13 cellular contexts compared by ENCODE assay signal in the genomic region with DNA sequence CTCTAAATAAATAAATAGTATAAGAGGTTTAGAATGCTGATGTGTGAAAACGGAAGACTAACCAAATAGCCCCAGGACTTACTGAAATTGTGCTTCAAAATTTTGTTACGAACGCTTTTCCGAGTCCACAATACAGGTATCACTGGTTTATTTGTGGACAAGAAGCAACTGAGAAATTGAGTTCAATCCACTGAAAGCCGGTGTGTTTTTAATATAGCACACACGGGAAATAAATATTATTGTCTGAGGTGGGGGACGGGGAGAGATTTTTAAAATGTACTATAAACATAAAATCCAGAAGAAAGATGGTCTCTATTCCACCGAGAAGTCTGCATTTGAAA. TPM values are rescaled to one million over a fixed set of nuclear protein-coding genes. Genes with fewer than 3 reads are reported as not detected.
A peak's percentile ranks its signal among the peaks of the same experiment; 100 is the strongest.
DNase-seq lines count a peak whose midpoint lies in the region; ATAC-seq, FAIRE-seq and TF ChIP-seq lines count a peak whose summit lies in the region.
"Had no signal": no experiment of that assay in that cellular context is flagged by ENCODE, and none has a peak within 500 bp of the region (broad histone marks: within the 10 kb centered on the region; RNA-seq: fewer than 3 reads in every experiment).

No MANE protein-coding gene starts in this region.

- no peak overlapping the region for H3K27ac Mint-ChIP-seq in naive B cell

- TF ChIP-seq CTCF in left ventricle myocardium inferior (IDR thresholded peaks at IDR 0.05; ENCODE audit: borderline replicate concordance) (no peak), H1 (IDR thresholded peaks at IDR 0.05; ENCODE audit: control extremely low read depth in 1 of 3, insufficient read depth in 1 of 3, low read depth in 1 of 3, low read length in 3 of 3) (no peak), vagina (IDR thresholded peaks at IDR 0.05) (no peak), MM.1S (IDR thresholded peaks at IDR 0.05; ENCODE audit: low read length) (no peak)

- H3K9me3 Mint-ChIP-seq in naive B cell, result peaks cover 0 to 4% (median 0%) of the 10 kb centered on the region in 7 donors
- H3K9me3 Mint-ChIP-seq: central memory CD8-positive, alpha-beta T cell had no signal

- H3K4me3 ChIP-seq in left ventricle myocardium inferior, result peak overlapping the region; percentile 74
- peak overlapping the region; percentile 35 to 64 (median 54) for H3K4me3 ChIP-seq in H1 (ENCODE audit: extremely low read depth in 1 of 4, insufficient read depth in 2 of 4, low read depth in 3 of 4, low read length in 4 of 4)
- peak overlapping the region; percentile 38 to 52 for H3K4me3 ChIP-seq in vagina
- no peak overlapping the region for H3K4me3 ChIP-seq in MM.1S (ENCODE audit: low read length)

- H3K4ac ChIP-seq in H1 (replicated peaks; ENCODE audit: insufficient read length, low read depth, low read length), result no peak overlapping the region

- no peak overlapping the region for H2BK5ac ChIP-seq in H1 (ENCODE audit: low read depth, low read length)

- H3K36me3 ChIP-seq in left ventricle myocardium inferior (no peaks in the 10 kb centered on the region), H1 (ENCODE audit: control insufficient read depth in 2 of 4, insufficient read depth in 4 of 4, low read length in 3 of 4) (no peaks in the 10 kb centered on the region), vagina (no peaks in the 10 kb centered on the region), MM.1S (replicated peaks; ENCODE audit: insufficient read depth, low read length) (no peaks in the 10 kb centered on the region)

- no peak overlapping the region for H3K18ac ChIP-seq in H1 (ENCODE audit: extremely low read depth, low read length)

- H2BK15ac ChIP-seq in H1 (ENCODE audit: low read length), result no peak overlapping the region

- TF ChIP-seq RAD21 in H1 (IDR thresholded peaks at IDR 0.05 in 1 of 2, conservative IDR thresholded peaks at IDR 0.05 in 1 of 2; ENCODE audit: low read depth in 2 of 2, low read length in 2 of 2), result no peak

- CTCF ChIA-PET in H1 (lab: Charles Lee; ENCODE audit: partially characterized antibody), result interaction anchor here (0.9 to 4.2 kb wide), 5 partner anchors 9 to 288 kb away, joined by 3 to 20 read pairs (median 4); no protein-coding TSS in a partner anchor

- H3K9ac ChIP-seq in H1 (replicated peaks in 1 of 4; ENCODE audit: extremely low read depth in 1 of 4, low read depth in 3 of 4, low read length in 3 of 4), result no peak overlapping the region
- no peak overlapping the region for H3K9ac ChIP-seq in MM.1S (ENCODE audit: low read length)

- H2BK120ac ChIP-seq in H1 (replicated peaks; ENCODE audit: low read depth, low read length), result peak overlapping the region; percentile 18

- H3K4me1 Mint-ChIP-seq in naive B cell, result peaks cover 4 to 14% (median 5%) of the 10 kb centered on the region in 3 donors
- H3K4me1 Mint-ChIP-seq: central memory CD8-positive, alpha-beta T cell had no signal

- H3K56ac ChIP-seq in H1 (replicated peaks; ENCODE audit: insufficient read length, low read depth, low read length), result no peak overlapping the region

- no peaks in the 10 kb centered on the region for H3K79me1 ChIP-seq in H1 (ENCODE audit: low read depth, low read length)

- DNase-seq in left ventricle myocardium inferior (no peak), left cardiac atrium (no peak), H1 (ENCODE audit: low read depth in 1 of 2, low spot score in 2 of 2) (no peak), naive B cell (no peak), vagina (ENCODE audit: extremely low spot score in 2 of 2) (no peak), superior temporal gyrus (ENCODE audit: extremely low spot score) (no peak), MM.1S (no peak)
- DNase-seq in central memory CD4-positive, alpha-beta T cell, result no peak
- DNase-seq: activated CD4-positive, alpha-beta T cell treated with anti-CD3 and anti-CD28 coated beads, Interleukin-2, amount 50 U/mL, for 4 hours; CD4-positive, CD25-positive, alpha-beta regulatory T cell; NCI-H187; stimulated activated CD4-positive, alpha-beta T cell treated with anti-CD3 and anti-CD28 coated beads, Interleukin-1b, Interleukin-23, amount 100 ng/mL, for 48 hours had no signal

- H3K4me2 ChIP-seq in H1 (ENCODE audit: insufficient read depth in 1 of 2, low read depth in 2 of 2, low read length in 2 of 2) (peak overlapping the region; percentile 63 to 87), MM.1S (ENCODE audit: low read depth, low read length) (no peak overlapping the region)

- H3K4me1 ChIP-seq in left ventricle myocardium inferior (peaks cover 22% of the 10 kb centered on the region), H1 (replicated peaks in 1 of 4; ENCODE audit: control insufficient read depth in 3 of 4, insufficient read depth in 4 of 4, low read length in 3 of 4) (peaks cover 0 to 10% (median 7%) of the 10 kb centered on the region in 4 experiments; a peak in 4 of 7 replicates), vagina (peaks cover 11% of the 10 kb centered on the region), MM.1S (ENCODE audit: low read length) (no peaks in the 10 kb centered on the region)

- H3K23me2 ChIP-seq in H1 (ENCODE audit: low read depth, low read length), result peaks cover 3% of the 10 kb centered on the region; the same call in 1 of the 2 replicates

- TF ChIP-seq EP300 in H1 (IDR thresholded peaks at IDR 0.05; ENCODE audit: borderline replicate concordance in 1 of 2, low read depth in 2 of 2, low read length in 2 of 2), result no peak

- H3K23ac ChIP-seq in H1 (ENCODE audit: insufficient read length), result no peak overlapping the region

- H3K27me3 ChIP-seq in left ventricle myocardium inferior (ENCODE audit: low read depth) (peaks cover 54% of the 10 kb centered on the region), H1 (replicated peaks in 1 of 4; ENCODE audit: control insufficient read depth in 3 of 4, extremely low read depth in 1 of 4, insufficient read depth in 3 of 4, low read length in 3 of 4) (peaks cover 0 to 15% (median 5%) of the 10 kb centered on the region in 4 experiments; a peak in 4 of 7 replicates), vagina (peaks cover 6% of the 10 kb centered on the region), MM.1S (replicated peaks; ENCODE audit: insufficient read depth, low read length) (no peaks in the 10 kb centered on the region)

- H4K5ac ChIP-seq in H1 (ENCODE audit: insufficient read length, low read depth, low read length), result no peak overlapping the region

- H4K20me1 ChIP-seq in H1 (replicated peaks in 1 of 2; ENCODE audit: control insufficient read depth in 1 of 2, insufficient read depth in 2 of 2, low read length in 2 of 2) (no peaks in the 10 kb centered on the region), MM.1S (ENCODE audit: insufficient read depth, low read length) (no peaks in the 10 kb centered on the region)

- intact Hi-C loops in left ventricle myocardium inferior (cut with micrococcal nuclease), result no loop called here
- intact Hi-C loops in left cardiac atrium (cut with DNase I), result no loop called here
- intact Hi-C loops in vagina (cut with DNase I), result no loop called here

- no peaks in the 10 kb centered on the region for H3K79me2 ChIP-seq in H1 (ENCODE audit: control insufficient read depth in 1 of 2, insufficient read depth in 2 of 2, low read length in 2 of 2)
- H3K79me2 ChIP-seq in MM.1S (ENCODE audit: low read length), result no peaks in the 10 kb centered on the region

- H2BK12ac ChIP-seq in H1 (ENCODE audit: low read depth, low read length), result no peak overlapping the region

- no peaks in the 10 kb centered on the region for H3K9me3 ChIP-seq in left ventricle myocardium inferior (replicated peaks)
- H3K9me3 ChIP-seq in H1 (ENCODE audit: insufficient read depth in 2 of 2, low read depth in 1 of 2, low read length in 1 of 2), result no peaks in the 10 kb centered on the region
- no peaks in the 10 kb centered on the region for H3K9me3 ChIP-seq in vagina
- H3K9me3 ChIP-seq in MM.1S (replicated peaks; ENCODE audit: insufficient read depth, low read length), result no peaks in the 10 kb centered on the region

- H3K9me2 ChIP-seq in MM.1S (replicated peaks; ENCODE audit: insufficient read depth, low read length), result no peaks in the 10 kb centered on the region

- FAIRE-seq in H1 (lab: Jason Lieb, UNC), result no peak

- ATAC-seq in left cardiac atrium (no peak), naive B cell (ENCODE audit: low read depth in 2 of 2) (no peak)

- peak overlapping the region; percentile 78 for H3K27ac ChIP-seq in left ventricle myocardium inferior (replicated peaks)
- H3K27ac ChIP-seq in H1 (ENCODE audit: low read depth, low read length), result no peak overlapping the region
- no peak overlapping the region for H3K27ac ChIP-seq in vagina
- no peak overlapping the region for H3K27ac ChIP-seq in MM.1S (ENCODE audit: low read length)

- no peaks in the 10 kb centered on the region for H3F3A ChIP-seq in MM.1S (ENCODE audit: insufficient read depth, low read length)

- no peak overlapping the region for H4K8ac ChIP-seq in H1 (ENCODE audit: extremely low read depth, insufficient read depth, low read length)

- no peak overlapping the region for H3K14ac ChIP-seq in H1 (ENCODE audit: insufficient read length)

- no peaks in the 10 kb centered on the region for H3K36me3 Mint-ChIP-seq in naive B cell
- H3K36me3 Mint-ChIP-seq: CD4-positive, CD25-positive, alpha-beta regulatory T cell had no signal

- no peak overlapping the region for H4K91ac ChIP-seq in H1 (replicated peaks; ENCODE audit: insufficient read length, low read length)

- H2AFZ ChIP-seq in H1 (ENCODE audit: low read length) (no peak overlapping the region; the same call in 1 of the 2 replicates), MM.1S (ENCODE audit: low read length) (no peak overlapping the region)

- 17% methylated on average over 8 of the region's 8 CpGs; no CpG with 5 or more reads in 1 of the 2 experiments for WGBS in H1 (ENCODE audit: extremely low coverage in 1 of 2, insufficient coverage in 1 of 2, insufficient read length in 1 of 2, insufficient replicate concordance in 2 of 2, low coverage in 1 of 2, low lambda C conversion rate in 2 of 2, missing lambda C conversion rate in 1 of 2), 2 experiments

- no peak overlapping the region for H2BK20ac ChIP-seq in H1 (ENCODE audit: low read length)

- H2AK5ac ChIP-seq in H1 (ENCODE audit: low read depth, low read length), result no peak overlapping the region

- H3K27me3 Mint-ChIP-seq in naive B cell, result peaks cover 69 to 77% (median 71%) of the 10 kb centered on the region in 3 donors

- POLR2A ChIA-PET in H1 (lab: Charles Lee; ENCODE audit: partially characterized antibody), result interaction anchor here (0.8 to 1.6 kb wide), 2 partner anchors 15 to 167 kb away, joined by 3 to 6 read pairs; a partner anchor contains a TSS

- peak overlapping the region in 5 of 8 donors; percentile 19 to 75 (median 53) for H3K4me3 Mint-ChIP-seq in naive B cell
- H3K4me3 Mint-ChIP-seq: central memory CD8-positive, alpha-beta T cell had no signal

- TF ChIP-seq POLR2A in H1 (IDR thresholded peaks at IDR 0.05; ENCODE audit: control extremely low read depth in 1 of 2, low read depth in 2 of 2, low read length in 2 of 2) (no peak), vagina (IDR thresholded peaks at IDR 0.05) (no peak)

RNA-seq across cellular contexts. Expression of a gene that starts 0.6 kb away (rescaled TPM):
- total RNA-seq in left ventricle myocardium inferior (2.0 TPM), left cardiac atrium (1 to 10 TPM; 2.3 to 6.2 TPM), vagina (3.7 TPM)
- total RNA-seq in H1 (2021; fragmentation: NEBNext Ultra II Directional; extraction: Animal tissue kit (Norgen Biotek cat#: 25700)), result 1.6 and 2.0 TPM in 2 replicates
- polyA plus RNA-seq in H1 (2011; rRNA removed) (0.89 and 1.9 TPM in 2 replicates), naive B cell (ENCODE audit: low read depth in 6 of 6) (not detected)
- 1.3 TPM for polyA plus RNA-seq in H1 (2011; cell fraction: cytosol; rRNA removed)
- polyA plus RNA-seq in H1 (2011; cell fraction: nucleus; rRNA removed), result 0.74 TPM
- 1.3 to 2.5 TPM (median 1.7 TPM) in 4 replicates for polyA plus RNA-seq in H1 (2012, experiment 1 of 2)
- 0.25 TPM for polyA plus RNA-seq in H1 (2012, experiment 2 of 2)
- polyA plus RNA-seq in H1 (2013, experiment 1 of 2), result 1.8 TPM
- polyA plus RNA-seq in H1 (2013, experiment 2 of 2), result 1.9 TPM
- 3.5 and 8.2 TPM in 2 replicates for polyA minus RNA-seq in H1 (2011; rRNA and poly(A)+ RNA removed)
- polyA minus RNA-seq in H1 (2011; cell fraction: cytosol; rRNA and poly(A)+ RNA removed), result 1.2 TPM
- 3.1 TPM for polyA minus RNA-seq in H1 (2011; cell fraction: nucleus; rRNA and poly(A)+ RNA removed)
- total RNA-seq: CD4-positive, CD25-positive, alpha-beta regulatory T cell had no signal
- polyA plus RNA-seq: CD4-positive, CD25-positive, alpha-beta regulatory T cell had no signal
